In genomic region chr3:42581709-42582473, GRCh38 we compare ENCODE assay signal across 8 cellular contexts. TPM values are rescaled to one million over a fixed set of nuclear protein-coding genes. Genes with fewer than 3 reads are reported as not detected.
DNase-seq lines count a peak whose midpoint lies in the region; ATAC-seq and TF ChIP-seq lines count a peak whose summit lies in the region.

Gene SEC22C, minus strand, starts transcription at chr3:42581967. Its CDS starts 12,921 bp downstream, at chr3:42569046.

- H3K9me3 ChIP-seq in adrenal gland (replicated peaks in 1 of 3) (no peaks in the 10 kb centered on the region), heart right ventricle (no peaks in the 10 kb centered on the region)

- peaks cover 0 to 17% of the 10 kb centered on the region in 2 donors for H3K4me1 ChIP-seq in adrenal gland (replicated peaks in 1 of 2)
- peaks cover 0 to 26% (median 21%) of the 10 kb centered on the region in 9 donors for H3K4me1 ChIP-seq in heart right ventricle

- CTCF ChIA-PET in T-cell (lab: Charles Lee): interaction anchor here in 1 of 2 donors (0.6 to 3.6 kb wide), 13 partner anchors 9 to 188 kb away, joined by 3 to 17 read pairs (median 4); partner anchors contain the start of genes NKTR, SS18L2 and VIPR1

- H3K36me3 ChIP-seq in adrenal gland (replicated peaks in 1 of 2) (no peaks in the 10 kb centered on the region), heart right ventricle (peaks cover 0 to 14% (median 0%) of the 10 kb centered on the region in 9 donors)

- TF ChIP-seq CTCF in GM12875 (IDR thresholded peaks at IDR 0.05; ENCODE audit: borderline replicate concordance, insufficient read depth, low read depth, low read length) (peak; percentile 34; the same call in 1 of the 2 replicates), adrenal gland (IDR thresholded peaks at IDR 0.05) (peak in 3 of 6 experiments; percentile 10 to 27 (median 17)), heart right ventricle (IDR thresholded peaks at IDR 0.05) (peak in 7 of 9 donors; percentile 13 to 59 (median 39)), progenitor cell of endocrine pancreas (IDR thresholded peaks at IDR 0.05; ENCODE audit: unreplicated experiment) (no peak)

- DNase-seq in NCI-H1417 treated with DMSO at 0.1 percent for 48 hours (lab: John Stamatoyannopoulos, UW) (peak; percentile 67), T-cell (peak; percentile 88 to 96 (median 92)), adrenal gland (peak; percentile 96 to 98 (median 97)), heart right ventricle (peak; percentile 95), progenitor cell of endocrine pancreas (ENCODE audit: low spot score, unreplicated experiment) (peak; percentile 96), ureter (ENCODE audit: low spot score) (peak; percentile 95)

- peak; percentile 55 to 87 for TF ChIP-seq POLR2A in adrenal gland (IDR thresholded peaks at IDR 0.05)

- peak within 1 kb of the TSS; percentile 86 to 92 (median 88) for H3K4me3 Mint-ChIP-seq in T-cell
- peak within 1 kb of the TSS; percentile 93 for H3K4me3 Mint-ChIP-seq in progenitor cell of endocrine pancreas (ENCODE audit: low read depth)

- H3K27me3 ChIP-seq in adrenal gland: no peaks in the 10 kb centered on the region
- no peaks in the 10 kb centered on the region for H3K27me3 ChIP-seq in heart right ventricle

- H3K9me3 Mint-ChIP-seq in T-cell (no peaks in the 10 kb centered on the region), progenitor cell of endocrine pancreas (ENCODE audit: low read depth) (no peaks in the 10 kb centered on the region)

- H3K4me1 Mint-ChIP-seq in T-cell: peaks cover 48 to 52% (median 50%) of the 10 kb centered on the region in 3 donors
- H3K4me1 Mint-ChIP-seq in progenitor cell of endocrine pancreas (ENCODE audit: low read depth): peaks cover 24% of the 10 kb centered on the region

- H3K4me3 ChIP-seq in GM12875 (ENCODE audit: low read depth, low read length) (peak within 1 kb of the TSS; percentile 80), adrenal gland (peak within 1 kb of the TSS; percentile 23 to 89 (median 67)), heart right ventricle (peak within 1 kb of the TSS; percentile 75 to 97 (median 88))

- no peaks in the 10 kb centered on the region for H3K27me3 Mint-ChIP-seq in T-cell
- no peaks in the 10 kb centered on the region for H3K27me3 Mint-ChIP-seq in progenitor cell of endocrine pancreas

- POLR2A ChIA-PET in T-cell (lab: Charles Lee): interaction anchor here (0.6 to 2.2 kb wide), 8 partner anchors 8 to 166 kb away, joined by 3 to 18 read pairs (median 4); partner anchors contain the start of genes NKTR (in 1 of the 2), SS18L2 (in 1 of the 2) and VIPR1 (in 1 of the 2)

- WGBS in adrenal gland, 4 donors: 0% methylated on average over 1 to 77 of the region's 77 CpGs
- WGBS in heart right ventricle, 2 donors: 0% methylated on average over 68 to 77 of the region's 77 CpGs

- intact Hi-C loops in adrenal gland (cut with DNase I) (loop anchor here in 1 of 2 donors (10.0 kb wide), 1 partner anchor 163 kb away; no protein-coding TSS in a partner anchor), heart right ventricle (cut with DNase I) (loop anchor here in 8 of 10 donors (2.0 to 10.0 kb wide), 5 partner anchors 70 to 170 kb away; partner anchors contain the start of gene ZBTB47 (in 2 of the 8))

- H3K27ac Mint-ChIP-seq in T-cell (peak within 1 kb of the TSS; percentile 91 to 97), progenitor cell of endocrine pancreas (peak within 1 kb of the TSS; percentile 97)

- H3K27ac ChIP-seq in adrenal gland (peak within 1 kb of the TSS; percentile 4 to 93 (median 75)), heart right ventricle (peak within 1 kb of the TSS; percentile 62 to 95 (median 88))

- ATAC-seq in HG02763 (IDR thresholded peaks at IDR 0.05; ENCODE audit: unreplicated experiment) (peak; percentile 88), T-cell (replicated peaks in 1 of 4) (peak; percentile 90 to 95 (median 93)), heart right ventricle (peak; percentile 97 to 99 (median 99))

- peaks cover 9% of the 10 kb centered on the region for H3K36me3 Mint-ChIP-seq in T-cell
- H3K36me3 Mint-ChIP-seq in progenitor cell of endocrine pancreas (ENCODE audit: insufficient read depth): peaks cover 14% of the 10 kb centered on the region

RNA-seq across cellular contexts. Expression of gene SEC22C, which starts in this region (rescaled TPM):
- total RNA-seq in T-cell: 10 to 100 TPM; 50.1 to 71.2 (median 53.6) TPM
- total RNA-seq in adrenal gland: 10 to 100 TPM; 37.0 to 65.7 (median 43.0) TPM
- polyA plus RNA-seq in adrenal gland: 10 to 100 TPM; 13.7 to 43.1 (median 19.6) TPM
- total RNA-seq in heart right ventricle: 10 to 100 TPM; 23.8 to 32.9 (median 26.4) TPM
- 10 to 100 TPM; 21.1 to 21.2 TPM for polyA plus RNA-seq in heart right ventricle
- total RNA-seq in progenitor cell of endocrine pancreas: 36.9 and 40.2 TPM in 2 replicates
- total RNA-seq in ureter: 37.2 TPM

Comparison
In these comparisons a context has a peak if more than half of its experiments do, and no peak if none do; other contexts are left out.
1. Peak in every context shown above with its lines: DNase-seq, ATAC-seq, H3K4me3 ChIP-seq and H3K27ac ChIP-seq.